In the genomic region with DNA sequence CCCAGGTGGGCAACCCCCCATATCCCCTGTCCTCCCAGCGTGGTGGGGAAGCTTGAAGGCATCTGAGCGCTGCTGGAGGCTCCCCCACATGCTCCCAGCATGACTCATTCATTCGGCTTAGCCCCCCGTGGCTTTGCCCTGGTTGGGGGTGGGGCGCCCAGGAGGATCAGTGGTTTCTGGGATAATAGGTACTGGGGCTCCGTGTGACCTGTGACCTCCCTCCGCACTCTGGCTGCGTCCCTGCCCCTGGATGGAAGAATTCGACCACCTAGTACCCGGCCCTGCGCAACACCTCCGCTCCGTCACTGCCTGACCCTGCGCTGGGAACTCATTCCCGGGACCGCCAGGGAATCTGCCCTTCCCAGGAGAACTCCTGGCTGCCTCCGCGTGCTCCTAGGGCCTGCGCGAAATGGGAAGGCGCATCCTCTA, we compare ENCODE assay signal across 13 cellular contexts. TPM values are rescaled to one million over a fixed set of nuclear protein-coding genes. Genes with fewer than 3 reads are reported as not detected.
DNase-seq lines count a peak whose midpoint lies in the region; ATAC-seq and TF ChIP-seq lines count a peak whose summit lies in the region.
"Had no signal": no experiment of that assay in that cellular context is flagged by ENCODE, and none has a peak within 500 bp of the region (broad histone marks: within the 10 kb centered on the region; RNA-seq: fewer than 3 reads in every experiment).

No MANE protein-coding gene starts in this region.

- no peaks in the 10 kb centered on the region for H4K20me1 ChIP-seq in HCT116 (ENCODE audit: insufficient read depth)

- H3K79me2 ChIP-seq in HCT116 (ENCODE audit: insufficient read depth, low read length) (no peaks in the 10 kb centered on the region), trophoblast cell (ENCODE audit: control insufficient read depth, insufficient read depth, low read length, poor library complexity) (no peaks in the 10 kb centered on the region)

- no peak overlapping the region for H3K14ac ChIP-seq in trophoblast cell (ENCODE audit: low read length)

- H3K9me3 Mint-ChIP-seq in natural killer cell treated with Interleukin-12 subunit alpha and Interleukin-12 subunit beta and Interleukin-15 and Interleukin-18, amount 100 ng/mL, for 72 hours, result no peaks in the 10 kb centered on the region
- no peaks in the 10 kb centered on the region for H3K9me3 Mint-ChIP-seq in stimulated activated memory B cell treated with anti-CD40 and anti-IgM and Interleukin-4, amounts not matched to agents 10 μg/mL and 1 μg/mL and 100 μg/mL, for 72 hours
- H3K9me3 Mint-ChIP-seq: activated naive CD8-positive, alpha-beta T cell treated with anti-CD3 and anti-CD28 coated beads, Interleukin-2, amount 10 ng/mL, durations not matched to agents 7 days and 5 days had no signal

- no peak overlapping the region for H3K27ac Mint-ChIP-seq in natural killer cell treated with Interleukin-12 subunit alpha and Interleukin-12 subunit beta and Interleukin-15 and Interleukin-18, amount 100 ng/mL, for 72 hours
- H3K27ac Mint-ChIP-seq in stimulated activated memory B cell treated with anti-CD40 and anti-IgM and Interleukin-4, amounts not matched to agents 10 μg/mL and 1 μg/mL and 100 μg/mL, for 72 hours, result no peak overlapping the region
- H3K27ac Mint-ChIP-seq: activated naive CD8-positive, alpha-beta T cell treated with anti-CD3 and anti-CD28 coated beads, Interleukin-2, amount 10 ng/mL, durations not matched to agents 7 days and 5 days had no signal

- WGBS in trophoblast cell (ENCODE audit: extremely low coverage, insufficient coverage, insufficient read length), result no CpG with 5 or more reads among the region's 21 CpGs

- no peak overlapping the region for H3K23ac ChIP-seq in trophoblast cell (ENCODE audit: low read length)

- H2AFZ ChIP-seq in HCT116 (ENCODE audit: low read depth, low read length, poor library complexity, severe bottlenecking), result no peak overlapping the region
- no peak overlapping the region for H2AFZ ChIP-seq in trophoblast cell (ENCODE audit: insufficient read depth, low read length, poor library complexity)

- BruUV-seq in HCT116 (replicated peaks; lab: Mats Ljungman, UMichigan), result no TSS peak

- peak overlapping the region; percentile 66 for H3K4me2 ChIP-seq in HCT116 (ENCODE audit: low read length)
- H3K4me2 ChIP-seq in trophoblast cell (ENCODE audit: low read length), result peak overlapping the region; percentile 90

- H3K18ac ChIP-seq in trophoblast cell (ENCODE audit: low read length), result no peak overlapping the region

- H3K27ac ChIP-seq in HCT116 (ENCODE audit: low read depth, low read length), result no peak overlapping the region; the same call in 1 of the 2 replicates
- H3K27ac ChIP-seq in trophoblast cell (ENCODE audit: low read depth, low read length), result no peak overlapping the region
- H3K27ac ChIP-seq: epithelial cell of prostate, psoas muscle had no signal

- ATAC-seq in HCT116 (no peak), left ventricle myocardium superior (peak; percentile 8), GM19023 (IDR thresholded peaks at IDR 0.05; ENCODE audit: unreplicated experiment) (no peak)
- ATAC-seq in natural killer cell treated with Interleukin-12 subunit alpha and Interleukin-12 subunit beta and Interleukin-15 and Interleukin-18, amount 100 ng/mL, for 72 hours, result no peak
- no peak for ATAC-seq in stimulated activated memory B cell treated with anti-CD40 and anti-IgM and Interleukin-4, amounts not matched to agents 10 μg/mL and 1 μg/mL and 100 μg/mL, for 72 hours

- H3K36me3 ChIP-seq in HCT116 (ENCODE audit: control insufficient read depth in 1 of 2, insufficient read depth in 2 of 2, low read length in 2 of 2), result no peaks in the 10 kb centered on the region
- no peaks in the 10 kb centered on the region for H3K36me3 ChIP-seq in trophoblast cell (ENCODE audit: control insufficient read depth in 1 of 2, insufficient read depth in 2 of 2, low read length in 2 of 2)
- H3K36me3 ChIP-seq: tibial nerve had no signal

- no peaks in the 10 kb centered on the region for H3K36me3 Mint-ChIP-seq in natural killer cell treated with Interleukin-12 subunit alpha and Interleukin-12 subunit beta and Interleukin-15 and Interleukin-18, amount 100 ng/mL, for 72 hours
- no peaks in the 10 kb centered on the region for H3K36me3 Mint-ChIP-seq in stimulated activated memory B cell treated with anti-CD40 and anti-IgM and Interleukin-4, amounts not matched to agents 10 μg/mL and 1 μg/mL and 100 μg/mL, for 72 hours
- H3K36me3 Mint-ChIP-seq: activated naive CD8-positive, alpha-beta T cell treated with anti-CD3 and anti-CD28 coated beads, Interleukin-2, amount 10 ng/mL, durations not matched to agents 7 days and 5 days had no signal

- intact Hi-C loops in HCT116 (cut with micrococcal nuclease), result loop anchor here (10.0 kb wide), 1 partner anchor 879 kb away; no protein-coding TSS in a partner anchor
- intact Hi-C loops in left ventricle myocardium superior (cut with micrococcal nuclease), result no loop called here

- H4K8ac ChIP-seq in trophoblast cell (ENCODE audit: low read depth, low read length), result no peak overlapping the region

- TF ChIP-seq POLR2A in HCT116 (IDR thresholded peaks at IDR 0.05; ENCODE audit: borderline replicate concordance, extremely low read depth, insufficient read depth, insufficient read length), result no peak

- H2BK12ac ChIP-seq in trophoblast cell (ENCODE audit: low read length), result no peak overlapping the region

- POLR2A ChIA-PET in HCT116 (lab: Charles Lee), result no interaction called here

- H2BK5ac ChIP-seq in trophoblast cell (ENCODE audit: low read depth, low read length, poor library complexity), result no peak overlapping the region

- H3K9me3 ChIP-seq in HCT116 (ENCODE audit: control insufficient read depth in 1 of 2, insufficient read depth in 1 of 2, low read depth in 1 of 2, low read length in 2 of 2) (no peaks in the 10 kb centered on the region), trophoblast cell (ENCODE audit: insufficient read depth, low read depth, low read length) (no peaks in the 10 kb centered on the region)
- H3K9me3 ChIP-seq: psoas muscle, tibial nerve had no signal

- no peak overlapping the region for H2BK120ac ChIP-seq in trophoblast cell (ENCODE audit: insufficient read depth, low read length, poor library complexity)

- peaks cover 57 to 59% of the 10 kb centered on the region in 2 donors for H3K27me3 Mint-ChIP-seq in natural killer cell treated with Interleukin-12 subunit alpha and Interleukin-12 subunit beta and Interleukin-15 and Interleukin-18, amount 100 ng/mL, for 72 hours
- peaks cover 88% of the 10 kb centered on the region for H3K27me3 Mint-ChIP-seq in stimulated activated memory B cell treated with anti-CD40 and anti-IgM and Interleukin-4, amounts not matched to agents 10 μg/mL and 1 μg/mL and 100 μg/mL, for 72 hours

- peaks cover 26% of the 10 kb centered on the region for H3K27me3 ChIP-seq in HCT116 (ENCODE audit: insufficient read depth, low read length)
- peaks cover 53% of the 10 kb centered on the region for H3K27me3 ChIP-seq in trophoblast cell (ENCODE audit: insufficient read depth, low read length)

- DNase-seq in HCT116 (ENCODE audit: low read depth, low spot score), result no peak
- peak; percentile 7 for DNase-seq in amniotic epithelial cell (ENCODE audit: low read depth)
- DNase-seq in left ventricle myocardium superior, result no peak
- DNase-seq in trophoblast cell, result no peak
- no peak for DNase-seq in natural killer cell treated with Interleukin-12 subunit alpha and Interleukin-12 subunit beta and Interleukin-15 and Interleukin-18, amount 100 ng/mL, for 72 hours (ENCODE audit: low spot score)
- no peak for DNase-seq in GF-D8 (lab: John Stamatoyannopoulos, UW)

- TF ChIP-seq CTCF in HCT116 (IDR thresholded peaks at IDR 0.05 in 2 of 3, conservative IDR thresholded peaks at IDR 0.05 in 1 of 3; ENCODE audit: borderline replicate concordance in 1 of 3, insufficient read depth in 1 of 3, low read depth in 2 of 3, low read length in 2 of 3), result no peak

- no peaks in the 10 kb centered on the region for H3K9me2 ChIP-seq in HCT116 (ENCODE audit: insufficient read depth)

- no peak overlapping the region for H4K91ac ChIP-seq in trophoblast cell (ENCODE audit: low read depth, low read length)

- H3K4me3 ChIP-seq in HCT116 (replicated peaks in 1 of 2; ENCODE audit: low read depth in 1 of 2, low read length in 2 of 2) (no peak overlapping the region), trophoblast cell (ENCODE audit: low read depth, low read length) (peak overlapping the region; percentile 44)

- RAD21 ChIA-PET in HCT116 (lab: Charles Lee; ENCODE audit: low non-redundant PET in 1 of 2, low total read pairs in 2 of 2, uncharacterized antibody in 2 of 2, unreplicated experiment in 2 of 2), result no interaction called here

- H3K4me1 ChIP-seq in HCT116 (ENCODE audit: control insufficient read depth in 1 of 2, insufficient read depth in 2 of 2, low read length in 2 of 2) (peaks cover 0 to 16% of the 10 kb centered on the region in 2 experiments; a peak in 2 of 4 replicates), trophoblast cell (ENCODE audit: control insufficient read depth in 1 of 2, insufficient read depth in 2 of 2, low read length in 2 of 2) (peaks cover 14 to 17% of the 10 kb centered on the region in 2 experiments)

- H3K4ac ChIP-seq in trophoblast cell (ENCODE audit: low read depth, low read length), result no peak overlapping the region

- H3K4me3 Mint-ChIP-seq in natural killer cell treated with Interleukin-12 subunit alpha and Interleukin-12 subunit beta and Interleukin-15 and Interleukin-18, amount 100 ng/mL, for 72 hours, result no peak overlapping the region
- H3K4me3 Mint-ChIP-seq in stimulated activated memory B cell treated with anti-CD40 and anti-IgM and Interleukin-4, amounts not matched to agents 10 μg/mL and 1 μg/mL and 100 μg/mL, for 72 hours, result no peak overlapping the region

- H3K4me1 Mint-ChIP-seq in natural killer cell treated with Interleukin-12 subunit alpha and Interleukin-12 subunit beta and Interleukin-15 and Interleukin-18, amount 100 ng/mL, for 72 hours (ENCODE audit: low read depth in 2 of 2), result peaks cover 0 to 5% of the 10 kb centered on the region in 2 donors
- peaks cover 25% of the 10 kb centered on the region for H3K4me1 Mint-ChIP-seq in stimulated activated memory B cell treated with anti-CD40 and anti-IgM and Interleukin-4, amounts not matched to agents 10 μg/mL and 1 μg/mL and 100 μg/mL, for 72 hours

- H4K12ac ChIP-seq in trophoblast cell (ENCODE audit: low read depth, low read length), result no peak overlapping the region

- H3K79me1 ChIP-seq in trophoblast cell (ENCODE audit: low read length), result no peaks in the 10 kb centered on the region

- CTCF ChIA-PET in HCT116 (lab: Charles Lee), result no interaction called here

- H2AK5ac ChIP-seq in trophoblast cell (ENCODE audit: low read length), result no peak overlapping the region

- no peak overlapping the region for H3K9ac ChIP-seq in HCT116 (ENCODE audit: low read length)
- H3K9ac ChIP-seq in trophoblast cell (ENCODE audit: low read length), result no peak overlapping the region

- no peak for TF ChIP-seq RAD21 in HCT116 (IDR thresholded peaks at IDR 0.05; ENCODE audit: low read depth)

TF ChIP-seq in HCT116, 20 proteins besides CTCF, POLR2A, EP300 and RAD21 (continues in another document):
- TF ChIP-seq SP1 (IDR thresholded peaks at IDR 0.05; ENCODE audit: low read depth) (no peak), ZFX (IDR thresholded peaks at IDR 0.05) (no peak)

RNA-seq across cellular contexts. Expression of gene TMEM132B, which starts 0.9 kb away (rescaled TPM):
- 2.5 TPM for total RNA-seq in HCT116 (2021; ENCODE audit: unreplicated experiment)
- polyA plus RNA-seq in HCT116 (2012), result 0.87 and 0.94 TPM in 2 replicates
- total RNA-seq in left ventricle myocardium superior, result 4.2 TPM
- polyA plus RNA-seq in trophoblast cell (2013), result 2.8 and 3.0 TPM in 2 replicates
- not detected for total RNA-seq in natural killer cell treated with Interleukin-12 subunit alpha and Interleukin-12 subunit beta and Interleukin-15 and Interleukin-18, amount 100 ng/mL, for 72 hours
- total RNA-seq: activated naive CD8-positive, alpha-beta T cell treated with anti-CD3 and anti-CD28 coated beads, Interleukin-2, amount 10 ng/mL, durations not matched to agents 7 days and 5 days; T-helper 1 cell treated with Interleukin-12 subunit alpha and Interleukin-12 subunit beta and Interleukin-4 antibody, amounts not matched to agents 30 ng/mL and 1 ng/mL, for 36 hours had no signal
